ENCODE assay signal across 8 cellular contexts in genomic region chr20:33443512-33444239, GRCh38. TPM values are rescaled to one million over a fixed set of nuclear protein-coding genes. Genes with fewer than 3 reads are reported as not detected.
DNase-seq lines count a peak whose midpoint lies in the region; ATAC-seq and TF ChIP-seq lines count a peak whose summit lies in the region.

SNTA1 (minus strand) TSS chr20:33443763; CDS start chr20:33443620, 143 bp downstream.

- H3K4me1 ChIP-seq in heart right ventricle (peaks cover 0 to 52% (median 14%) of the 10 kb centered on the region in 9 donors), tibial nerve (peaks cover 0 to 27% (median 8%) of the 10 kb centered on the region in 4 donors)

- WGBS in adipose tissue, 3 donors, result 0 to 1% (median 1%) methylated on average over 51 to 75 of the region's 75 CpGs
- WGBS in heart right ventricle, 2 donors, result 1% methylated on average over 72 to 75 of the region's 75 CpGs
- WGBS in tibial nerve, 2 donors, result 0 to 1% methylated on average over 27 to 51 of the region's 75 CpGs

- TF ChIP-seq CTCF in heart right ventricle (IDR thresholded peaks at IDR 0.05) (no peak), tibial nerve (IDR thresholded peaks at IDR 0.05) (no peak)

- peaks cover 0 to 5% (median 0%) of the 10 kb centered on the region in 7 donors for H3K27me3 ChIP-seq in heart right ventricle
- H3K27me3 ChIP-seq in tibial nerve, result no peaks in the 10 kb centered on the region

- H3K9me3 ChIP-seq in heart right ventricle (peaks cover 0 to 3% (median 0%) of the 10 kb centered on the region in 11 donors), tibial nerve (peaks cover 0 to 6% (median 0%) of the 10 kb centered on the region in 4 donors)

- H3K36me3 ChIP-seq in heart right ventricle (peaks cover 0 to 1% (median 0%) of the 10 kb centered on the region in 9 donors), tibial nerve (no peaks in the 10 kb centered on the region)

- H3K27ac ChIP-seq in adipose tissue (ENCODE audit: low read depth, low read length) (no peak within 1 kb of the TSS), heart right ventricle (peak within 1 kb of the TSS; percentile 78 to 93 (median 88)), tibial nerve (peak within 1 kb of the TSS; percentile 80 to 93 (median 83))

- peak; percentile 89 to 93 (median 92) for ATAC-seq in heart right ventricle

- peak in 1 of 2 donors; percentile 9 for TF ChIP-seq EP300 in tibial nerve (IDR thresholded peaks at IDR 0.05)

- DNase-seq in DMS53 treated with DMSO at 0.1 percent for 48 hours (lab: John Stamatoyannopoulos, UW; ENCODE audit: unreplicated experiment), result peak; percentile 77
- peak; percentile 98 for DNase-seq in HEK293T (ENCODE audit: extremely low spot score)
- DNase-seq in NCI-H1105 (lab: John Stamatoyannopoulos, UW), result peak; percentile 94
- peak; percentile 75 for DNase-seq in T follicular helper cell (ENCODE audit: low read depth)
- DNase-seq in heart right ventricle, result peak; percentile 93 to 96
- peak; percentile 63 for DNase-seq in pons (ENCODE audit: low spot score)
- peak; percentile 77 to 80 for DNase-seq in tibial nerve (ENCODE audit: low spot score in 2 of 2)

- H3K4me3 ChIP-seq in heart right ventricle, result peak within 1 kb of the TSS; percentile 37 to 81 (median 70)
- peak within 1 kb of the TSS; percentile 46 to 73 (median 64) for H3K4me3 ChIP-seq in tibial nerve

- intact Hi-C loops in heart right ventricle (cut with DNase I), result loop anchor here in 4 of 10 donors (1.0 to 5.0 kb wide), 4 partner anchors 25 to 49 kb away; partner anchors contain the start of gene CDK5RAP1 (in 1 of the 4)

- peak in 1 of 2 donors; percentile 52 for TF ChIP-seq POLR2A in tibial nerve (IDR thresholded peaks at IDR 0.05)

- POLR2A ChIA-PET in HEK293T (lab: Yijun Ruan, JAX), result interaction anchor here (0.6 to 1.1 kb wide), 5 partner anchors 10 to 46 kb away, joined by 3 to 6 read pairs (median 3); partner anchors contain the start of genes CBFA2T2 and CDK5RAP1

- CTCF ChIA-PET in HEK293T (lab: Yijun Ruan, JAX), result interaction anchor here (0.7 kb wide), 1 partner anchor 9 kb away, joined by 6 read pairs; no protein-coding TSS in a partner anchor

TF ChIP-seq in HEK293T, 16 proteins besides CTCF, POLR2A, EP300 and RAD21:
- TF ChIP-seq L3MBTL2 (conservative IDR thresholded peaks at IDR 0.05) (peak; percentile 85), ELF4 (IDR thresholded peaks at IDR 0.05) (no peak)

RNA-seq across cellular contexts. Expression of gene SNTA1, which starts in this region (rescaled TPM):
- polyA plus RNA-seq in adipose tissue (10 to 100 TPM in 2 of 3 donors, 1 to 10 TPM in 1; 8.1 to 47.4 (median 34.3) TPM), heart right ventricle (100 to 1,000 TPM in 1 of 2 donors, 10 to 100 TPM in 1; 83.7 to 207 TPM)
- total RNA-seq in heart right ventricle (100 to 1,000 TPM; 137 to 219 (median 150) TPM), tibial nerve (100 to 1,000 TPM in 2 of 4 donors, 10 to 100 TPM in 2; 44.1 to 120 (median 95.6) TPM)
